Comparison of ENCODE assay signal across 25 cellular contexts in the genomic region with DNA sequence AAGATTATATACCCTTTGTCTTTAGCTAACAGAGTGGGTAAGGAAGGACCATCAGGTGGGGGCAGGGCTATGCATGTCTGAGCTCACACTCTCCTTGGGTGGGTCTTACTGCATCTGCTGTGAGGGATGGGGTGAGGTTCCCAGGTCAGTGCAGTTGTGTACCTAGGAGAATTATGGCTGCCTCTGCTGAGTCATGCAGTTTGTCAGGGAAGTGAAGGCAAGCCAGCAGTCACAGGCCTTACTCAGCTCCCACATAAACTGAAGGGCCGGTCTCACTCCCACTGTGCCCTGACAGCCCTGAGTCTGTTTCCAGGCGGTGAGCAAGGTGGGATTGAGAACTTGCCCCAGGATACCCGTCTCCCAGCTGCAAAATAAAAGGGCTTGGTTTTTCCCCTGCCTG.
DNase-seq lines count a peak whose midpoint lies in the region; FAIRE-seq and TF ChIP-seq lines count a peak whose summit lies in the region.
"Had no signal": no experiment of that assay in that cellular context is flagged by ENCODE, and none has a peak within 500 bp of the region (broad histone marks: within the 10 kb centered on the region; RNA-seq: fewer than 3 reads in every experiment).

No MANE protein-coding gene starts in this region.

- H3K27ac Mint-ChIP-seq in nephron progenitor cell = peak overlapping the region; percentile 41
- H3K27ac Mint-ChIP-seq: GM23338 had no signal

- no peaks in the 10 kb centered on the region for H3K4me1 ChIP-seq in left ventricle myocardium inferior
- H3K4me1 ChIP-seq: A549; BLaER1 treated with 17β-estradiol and CSF1 and Interleukin-3, amounts not matched to agents 10 nM and 100 nM; SJSA1 had no signal

- H3K9me3 Mint-ChIP-seq in nephron progenitor cell = peaks cover 19% of the 10 kb centered on the region

- TF ChIP-seq CTCF in epithelial cell of esophagus (IDR thresholded peaks at IDR 0.05; ENCODE audit: insufficient read depth, low read depth, low read length, missing control alignments) (no peak), nephron progenitor cell (IDR thresholded peaks at IDR 0.05) (no peak), left ventricle myocardium inferior (IDR thresholded peaks at IDR 0.05; ENCODE audit: borderline replicate concordance) (no peak)

- H3K4me3 Mint-ChIP-seq in nephron progenitor cell = no peak overlapping the region
- H3K4me3 Mint-ChIP-seq: CD8-positive, alpha-beta memory T cell; GM23338 had no signal

- H3K4me3 ChIP-seq in epithelial cell of esophagus (ENCODE audit: low read length) (no peak overlapping the region), left ventricle myocardium inferior (no peak overlapping the region)
- H3K4me3 ChIP-seq: A549; BLaER1 treated with 17β-estradiol and CSF1 and Interleukin-3, amounts not matched to agents 10 nM and 100 nM; GM23338; SJSA1 had no signal

- FAIRE-seq in H54 (lab: Jason Lieb, UNC) (peak; percentile 15), RCC 7860 (lab: Jason Lieb, UNC) (no peak)
- FAIRE-seq: A549, D721Med, GM12891, GM18507 had no signal

- no peaks in the 10 kb centered on the region for H3K36me3 Mint-ChIP-seq in nephron progenitor cell (ENCODE audit: low read depth)
- H3K36me3 Mint-ChIP-seq: CD8-positive, alpha-beta memory T cell had no signal

- H3K27ac ChIP-seq in substantia nigra (ENCODE audit: low read depth, low read length, poor library complexity, severe bottlenecking) = no peak overlapping the region
- no peak overlapping the region for H3K27ac ChIP-seq in left ventricle myocardium inferior (replicated peaks)
- H3K27ac ChIP-seq: BLaER1 treated with 17β-estradiol and CSF1 and Interleukin-3, amounts not matched to agents 10 nM and 100 nM; SJSA1 had no signal

- no peaks in the 10 kb centered on the region for H3K27me3 ChIP-seq in left ventricle myocardium inferior (ENCODE audit: low read depth)
- H3K27me3 ChIP-seq: BLaER1 treated with 17β-estradiol and CSF1 and Interleukin-3, amounts not matched to agents 10 nM and 100 nM; SJSA1 had no signal

- peaks cover 13% of the 10 kb centered on the region for H3K9me3 ChIP-seq in left ventricle myocardium inferior (replicated peaks)
- H3K9me3 ChIP-seq: A549, SJSA1 had no signal

- no peak for TF ChIP-seq POLR2A in H54 (IDR thresholded peaks at IDR 0.05; ENCODE audit: low read depth, low read length)

- no peaks in the 10 kb centered on the region for H3K4me1 Mint-ChIP-seq in nephron progenitor cell
- H3K4me1 Mint-ChIP-seq: CD8-positive, alpha-beta memory T cell; GM23338 had no signal

- H3K27me3 Mint-ChIP-seq in nephron progenitor cell (ENCODE audit: low read depth, poor library complexity) = peaks cover 4% of the 10 kb centered on the region

- intact Hi-C loops in head of caudate nucleus (cut with DNase I) = no loop called here
- intact Hi-C loops in left ventricle myocardium inferior (cut with micrococcal nuclease) = no loop called here

- DNase-seq in H54 (ENCODE audit: insufficient read length, low spot score) (no peak), RCC 7860 (ENCODE audit: low spot score) (peak; percentile 25), epithelial cell of esophagus (ENCODE audit: low read depth) (peak; percentile 44), nephron progenitor cell (no peak), head of caudate nucleus (no peak), substantia nigra (lab: John Stamatoyannopoulos, UW) (no peak), NCI-H187 (lab: John Stamatoyannopoulos, UW) (no peak), left ventricle myocardium inferior (no peak)
- DNase-seq: CD8-positive, alpha-beta memory T cell; DMS79; GDM1; MV-4-11; NCI-H1417 treated with DMSO at 0.1 percent for 48 hours; NCI-H2029 treated with DMSO at 0.1 percent for 48 hours; NCI-H2171 treated with DMSO at 0.1 percent for 48 hours; NCI-H446 treated with DMSO at 0.1 percent for 48 hours; NK-92 treated with Interleukin-12 subunit alpha and Interleukin-12 subunit beta, amount 100 ng/mL, for 24 hours; OCI-M1 had no signal

- H3K36me3 ChIP-seq in left ventricle myocardium inferior = no peaks in the 10 kb centered on the region
- H3K36me3 ChIP-seq: BLaER1 treated with 17β-estradiol and CSF1 and Interleukin-3, amounts not matched to agents 10 nM and 100 nM; SJSA1 had no signal

Comparison
In these comparisons a context has a peak if more than half of its experiments do, and no peak if none do; other contexts are left out.
1. DNase-seq: peak in RCC 7860 (single experiment) and epithelial cell of esophagus (single experiment); none in H54 (single experiment), nephron progenitor cell (single experiment), head of caudate nucleus (0 of 42), substantia nigra (0 of 49), NCI-H187 (0 of 2) and left ventricle myocardium inferior (single experiment).